In the genomic region with DNA sequence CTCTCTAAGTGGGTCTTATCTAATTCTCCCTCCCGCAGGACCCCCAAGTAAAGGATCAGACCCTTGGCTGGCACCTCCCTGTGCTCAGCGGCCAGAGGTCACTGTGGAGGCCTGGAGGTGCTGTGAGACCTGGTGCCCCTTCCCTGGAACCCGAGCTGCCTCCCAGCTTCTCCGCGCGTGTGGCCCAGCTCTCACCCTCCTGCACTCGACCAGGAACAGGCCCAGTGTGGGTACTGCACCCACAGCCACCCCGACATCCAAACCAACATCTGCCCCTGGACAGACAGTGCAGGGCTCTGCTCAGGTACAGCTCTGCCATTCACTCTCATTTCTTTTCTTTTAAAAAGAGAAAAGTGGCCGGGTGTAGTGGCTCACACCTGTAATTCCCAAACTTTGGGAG, we compare ENCODE assay signal across 19 cellular contexts.
"Had no signal": no experiment of that assay in that cellular context is flagged by ENCODE, and none has a peak within 500 bp of the region (broad histone marks: within the 10 kb centered on the region; RNA-seq: fewer than 3 reads in every experiment).

No MANE protein-coding gene starts in this region.

- H3K4me1 Mint-ChIP-seq: immature natural killer cell had no signal

- H3K9me3 ChIP-seq: colonic mucosa, esophagus squamous epithelium, gastrocnemius medialis, heart right ventricle, left lung, lower lobe of right lung had no signal

- H3K27me3 ChIP-seq: colonic mucosa, esophagus squamous epithelium, gastrocnemius medialis, heart right ventricle, left lung had no signal

- H3K9me3 Mint-ChIP-seq: dendritic cell treated with granulocyte-macrophage colony-stimulating factor and Interleukin-4, amounts not matched to agents 40 ng/mL and 50 ng/mL, for 4 days; effector memory CD8-positive, alpha-beta T cell; immature natural killer cell; naive thymus-derived CD4-positive, alpha-beta T cell had no signal

- FAIRE-seq: endothelial cell of umbilical vein had no signal

- H3K4me1 ChIP-seq: colonic mucosa, esophagus squamous epithelium, gastrocnemius medialis, left lung, lower lobe of right lung had no signal

- DNase-seq: colonic mucosa; cortex of kidney; effector CD8-positive, alpha-beta T cell; effector memory CD8-positive, alpha-beta T cell; esophagus squamous epithelium; foreskin fibroblast; gastrocnemius medialis; glutamatergic neuron; hippocampal formation; immature natural killer cell; left ventricle myocardium superior; lower lobe of right lung; mesenchymal stem cell; midbrain; naive thymus-derived CD4-positive, alpha-beta T cell had no signal

- H3K27ac ChIP-seq: colonic mucosa, esophagus squamous epithelium, gastrocnemius medialis, heart right ventricle, left lung, lower lobe of right lung had no signal

- H3K36me3 ChIP-seq: colonic mucosa, esophagus squamous epithelium, gastrocnemius medialis, heart right ventricle, left lung, lower lobe of right lung had no signal

- H3K4me3 ChIP-seq: colonic mucosa, esophagus squamous epithelium, gastrocnemius medialis, heart right ventricle, left lung, lower lobe of right lung had no signal

- H3K27me3 Mint-ChIP-seq: effector memory CD8-positive, alpha-beta T cell had no signal

- H3K27ac Mint-ChIP-seq: dendritic cell treated with granulocyte-macrophage colony-stimulating factor and Interleukin-4, amounts not matched to agents 40 ng/mL and 50 ng/mL, for 4 days; effector memory CD8-positive, alpha-beta T cell; immature natural killer cell; naive thymus-derived CD4-positive, alpha-beta T cell had no signal

- H3K36me3 Mint-ChIP-seq: immature natural killer cell; naive thymus-derived CD4-positive, alpha-beta T cell had no signal

- H3K4me3 Mint-ChIP-seq: dendritic cell treated with granulocyte-macrophage colony-stimulating factor and Interleukin-4, amounts not matched to agents 40 ng/mL and 50 ng/mL, for 4 days; effector memory CD8-positive, alpha-beta T cell; immature natural killer cell; naive thymus-derived CD4-positive, alpha-beta T cell had no signal
